18 cellular contexts compared by ENCODE assay signal in the genomic region with DNA sequence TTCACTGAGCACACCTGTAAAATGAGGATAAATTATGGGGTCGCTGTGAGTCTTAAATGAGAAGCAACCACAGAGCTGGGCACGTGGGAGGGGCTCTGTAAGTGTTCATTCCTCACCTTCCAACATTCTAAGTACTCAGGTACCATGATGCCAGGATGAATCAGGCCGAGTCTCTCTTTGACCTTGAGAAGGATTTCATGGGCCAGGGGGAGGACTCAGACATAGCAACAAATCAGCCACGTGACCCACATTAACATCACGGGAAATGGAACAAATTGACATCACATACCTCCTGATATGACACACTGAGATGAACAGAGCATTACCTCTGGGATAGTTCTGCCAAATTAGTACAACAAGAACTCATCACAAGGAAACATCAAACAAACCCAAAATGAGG. TPM values are rescaled to one million over a fixed set of nuclear protein-coding genes. Genes with fewer than 3 reads are reported as not detected.
DNase-seq lines count a peak whose midpoint lies in the region; ATAC-seq and TF ChIP-seq lines count a peak whose summit lies in the region.
"Had no signal": no experiment of that assay in that cellular context is flagged by ENCODE, and none has a peak within 500 bp of the region (broad histone marks: within the 10 kb centered on the region; RNA-seq: fewer than 3 reads in every experiment).

No MANE protein-coding gene starts in this region.

- H3K9ac ChIP-seq in MM.1S (ENCODE audit: low read length) (no peak overlapping the region), SK-N-SH (no peak overlapping the region)

- ATAC-seq in stimulated activated memory B cell treated with anti-CD40 and anti-IgM and Interleukin-4, amounts not matched to agents 10 μg/mL and 1 μg/mL and 100 μg/mL, for 72 hours: no peak
- ATAC-seq: heart left ventricle had no signal

- no peak overlapping the region for H3K4me3 Mint-ChIP-seq in activated naive CD4-positive, alpha-beta T cell treated with anti-CD3 and anti-CD28 coated beads, Interleukin-2, amount 50 U/mL, for 24 hours
- H3K4me3 Mint-ChIP-seq in stimulated activated memory B cell treated with anti-CD40 and anti-IgM and Interleukin-4, amounts not matched to agents 10 μg/mL and 1 μg/mL and 100 μg/mL, for 72 hours: no peak overlapping the region
- H3K4me3 Mint-ChIP-seq: CD8-positive, alpha-beta memory T cell; central memory CD8-positive, alpha-beta T cell; natural killer cell treated with Interleukin-12 subunit alpha and Interleukin-12 subunit beta and Interleukin-15 and Interleukin-18, amount 100 ng/mL, for 72 hours had no signal

- 64% methylated on average over 5 of the region's 5 CpGs for WGBS in SK-N-SH (ENCODE audit: low lambda C conversion rate)

- CTCF ChIA-PET in SK-N-SH (lab: Yijun Ruan, JAX): no interaction called here

- H3K9me3 ChIP-seq in MM.1S (replicated peaks; ENCODE audit: insufficient read depth, low read length): no peaks in the 10 kb centered on the region
- H3K9me3 ChIP-seq in SK-N-SH: no peaks in the 10 kb centered on the region
- H3K9me3 ChIP-seq: heart left ventricle had no signal

- H3K9me2 ChIP-seq in MM.1S (replicated peaks; ENCODE audit: insufficient read depth, low read length) (no peaks in the 10 kb centered on the region), SK-N-SH (no peaks in the 10 kb centered on the region)

- H3F3A ChIP-seq in MM.1S (ENCODE audit: insufficient read depth, low read length) (peaks cover 16% of the 10 kb centered on the region), SK-N-SH (replicated peaks; ENCODE audit: insufficient read depth) (peaks cover 3% of the 10 kb centered on the region)

- no peaks in the 10 kb centered on the region for H4K20me1 ChIP-seq in MM.1S (ENCODE audit: insufficient read depth, low read length)
- no peaks in the 10 kb centered on the region for H4K20me1 ChIP-seq in SK-N-SH (ENCODE audit: insufficient read depth)

- no peak overlapping the region for H3K4me2 ChIP-seq in MM.1S (ENCODE audit: low read depth, low read length)
- H3K4me2 ChIP-seq in SK-N-SH: no peak overlapping the region

- no peak overlapping the region for H3K27ac ChIP-seq in MM.1S (ENCODE audit: low read length)
- no peak overlapping the region for H3K27ac ChIP-seq in SK-N-SH (ENCODE audit: low read depth in 2 of 2, low read length in 1 of 2)
- H3K27ac ChIP-seq: heart left ventricle, skin epidermis had no signal

- H3K27me3 ChIP-seq in MM.1S (replicated peaks; ENCODE audit: insufficient read depth, low read length) (no peaks in the 10 kb centered on the region), SK-N-SH (ENCODE audit: insufficient read depth) (no peaks in the 10 kb centered on the region)
- H3K27me3 ChIP-seq: heart left ventricle had no signal

- peaks cover 61% of the 10 kb centered on the region for H3K4me1 Mint-ChIP-seq in activated naive CD4-positive, alpha-beta T cell treated with anti-CD3 and anti-CD28 coated beads, Interleukin-2, amount 50 U/mL, for 24 hours
- peaks cover 51% of the 10 kb centered on the region for H3K4me1 Mint-ChIP-seq in stimulated activated memory B cell treated with anti-CD40 and anti-IgM and Interleukin-4, amounts not matched to agents 10 μg/mL and 1 μg/mL and 100 μg/mL, for 72 hours

- no peak overlapping the region for H2AFZ ChIP-seq in MM.1S (ENCODE audit: low read length)
- H2AFZ ChIP-seq in SK-N-SH (ENCODE audit: low read depth): no peak overlapping the region

- no peaks in the 10 kb centered on the region for H3K9me3 Mint-ChIP-seq in activated naive CD4-positive, alpha-beta T cell treated with anti-CD3 and anti-CD28 coated beads, Interleukin-2, amount 50 U/mL, for 24 hours
- H3K9me3 Mint-ChIP-seq in stimulated activated memory B cell treated with anti-CD40 and anti-IgM and Interleukin-4, amounts not matched to agents 10 μg/mL and 1 μg/mL and 100 μg/mL, for 72 hours: no peaks in the 10 kb centered on the region
- H3K9me3 Mint-ChIP-seq: CD8-positive, alpha-beta memory T cell; central memory CD8-positive, alpha-beta T cell; natural killer cell treated with Interleukin-12 subunit alpha and Interleukin-12 subunit beta and Interleukin-15 and Interleukin-18, amount 100 ng/mL, for 72 hours had no signal

- peaks cover 2% of the 10 kb centered on the region for H3K36me3 Mint-ChIP-seq in activated naive CD4-positive, alpha-beta T cell treated with anti-CD3 and anti-CD28 coated beads, Interleukin-2, amount 50 U/mL, for 24 hours
- no peaks in the 10 kb centered on the region for H3K36me3 Mint-ChIP-seq in stimulated activated memory B cell treated with anti-CD40 and anti-IgM and Interleukin-4, amounts not matched to agents 10 μg/mL and 1 μg/mL and 100 μg/mL, for 72 hours
- H3K36me3 Mint-ChIP-seq: CD8-positive, alpha-beta memory T cell; natural killer cell treated with Interleukin-12 subunit alpha and Interleukin-12 subunit beta and Interleukin-15 and Interleukin-18, amount 100 ng/mL, for 72 hours had no signal

- H3K36me3 ChIP-seq in MM.1S (replicated peaks; ENCODE audit: insufficient read depth, low read length) (no peaks in the 10 kb centered on the region), SK-N-SH (replicated peaks in 1 of 2; ENCODE audit: control insufficient read depth in 1 of 2, insufficient read depth in 2 of 2, low read length in 1 of 2) (no peaks in the 10 kb centered on the region)
- H3K36me3 ChIP-seq: heart left ventricle had no signal

- no peaks in the 10 kb centered on the region for H3K27me3 Mint-ChIP-seq in activated naive CD4-positive, alpha-beta T cell treated with anti-CD3 and anti-CD28 coated beads, Interleukin-2, amount 50 U/mL, for 24 hours
- no peaks in the 10 kb centered on the region for H3K27me3 Mint-ChIP-seq in stimulated activated memory B cell treated with anti-CD40 and anti-IgM and Interleukin-4, amounts not matched to agents 10 μg/mL and 1 μg/mL and 100 μg/mL, for 72 hours
- H3K27me3 Mint-ChIP-seq: CD8-positive, alpha-beta memory T cell; central memory CD8-positive, alpha-beta T cell had no signal

- H3K4me1 ChIP-seq in MM.1S (ENCODE audit: low read length): peaks cover 31% of the 10 kb centered on the region
- peaks cover 3 to 9% of the 10 kb centered on the region in 2 experiments; a peak in 2 of 4 replicates for H3K4me1 ChIP-seq in SK-N-SH (ENCODE audit: control insufficient read depth in 1 of 2, insufficient read depth in 2 of 2, low read depth in 1 of 2, low read length in 1 of 2)

- H3K4me3 ChIP-seq in MM.1S (ENCODE audit: low read length) (no peak overlapping the region), SK-N-SH (ENCODE audit: low read depth in 2 of 2, low read length in 1 of 2) (no peak overlapping the region)
- H3K4me3 ChIP-seq: heart left ventricle, skin epidermis had no signal

- no peak for TF ChIP-seq EP300 in SK-N-SH (IDR thresholded peaks at IDR 0.05; ENCODE audit: borderline replicate concordance in 1 of 2, low read depth in 1 of 2, low read length in 1 of 2)

- H3K79me2 ChIP-seq in MM.1S (ENCODE audit: low read length) (no peaks in the 10 kb centered on the region), SK-N-SH (ENCODE audit: insufficient read depth) (no peaks in the 10 kb centered on the region)

- H3K27ac Mint-ChIP-seq in activated naive CD4-positive, alpha-beta T cell treated with anti-CD3 and anti-CD28 coated beads, Interleukin-2, amount 50 U/mL, for 24 hours: peak overlapping the region; percentile 81
- peak overlapping the region; percentile 57 for H3K27ac Mint-ChIP-seq in stimulated activated memory B cell treated with anti-CD40 and anti-IgM and Interleukin-4, amounts not matched to agents 10 μg/mL and 1 μg/mL and 100 μg/mL, for 72 hours
- H3K27ac Mint-ChIP-seq: progenitor cell of endocrine pancreas had no signal

- POLR2A ChIA-PET in SK-N-SH (lab: Yijun Ruan, JAX): no interaction called here

- TF ChIP-seq CTCF in MM.1S (IDR thresholded peaks at IDR 0.05; ENCODE audit: low read length) (no peak), SK-N-SH (IDR thresholded peaks at IDR 0.05) (no peak)

- peak; percentile 24 for DNase-seq in activated CD8-positive, alpha-beta memory T cell treated with anti-CD3 and anti-CD28 coated beads, Interleukin-2, amount 50 U/mL, for 4 hours
- DNase-seq in activated CD8-positive, alpha-beta memory T cell treated with anti-CD3 and anti-CD28 coated beads, Interleukin-2, amount 50 U/mL, for 48 hours: no peak
- DNase-seq in NCI-H69 (lab: John Stamatoyannopoulos, UW) (peak; percentile 41), MM.1S (no peak), SK-N-SH (no peak), middle frontal gyrus (ENCODE audit: extremely low spot score, low spot score) (no peak)
- DNase-seq: CD8-positive, alpha-beta memory T cell; H7; heart left ventricle; IMR-90; mammary epithelial cell; NCI-H2029 had no signal

- TF ChIP-seq RAD21 in SK-N-SH (IDR thresholded peaks at IDR 0.05; ENCODE audit: low read length): no peak

TF ChIP-seq in SK-N-SH, 30 proteins besides CTCF, POLR2A, EP300 and RAD21:
- TF ChIP-seq, protein P1, sequence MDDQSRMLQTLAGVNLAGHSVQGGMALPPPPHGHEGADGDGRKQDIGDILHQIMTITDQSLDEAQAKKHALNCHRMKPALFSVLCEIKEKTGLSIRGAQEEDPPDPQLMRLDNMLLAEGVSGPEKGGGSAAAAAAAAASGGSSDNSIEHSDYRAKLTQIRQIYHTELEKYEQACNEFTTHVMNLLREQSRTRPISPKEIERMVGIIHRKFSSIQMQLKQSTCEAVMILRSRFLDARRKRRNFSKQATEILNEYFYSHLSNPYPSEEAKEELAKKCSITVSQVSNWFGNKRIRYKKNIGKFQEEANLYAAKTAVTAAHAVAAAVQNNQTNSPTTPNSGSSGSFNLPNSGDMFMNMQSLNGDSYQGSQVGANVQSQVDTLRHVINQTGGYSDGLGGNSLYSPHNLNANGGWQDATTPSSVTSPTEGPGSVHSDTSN (IDR thresholded peaks at IDR 0.05): no peak
- no peak for TF ChIP-seq MXI1 (IDR thresholded peaks at IDR 0.05; ENCODE audit: low read depth, low read length)
- no peak for TF ChIP-seq NFIC (IDR thresholded peaks at IDR 0.05; ENCODE audit: borderline replicate concordance)
- no peak for TF ChIP-seq SMC3 (IDR thresholded peaks at IDR 0.05; ENCODE audit: low read depth, low read length)
- TF ChIP-seq RXRA (IDR thresholded peaks at IDR 0.05; ENCODE audit: borderline replicate concordance, low read depth): no peak
- TF ChIP-seq TAF1 (IDR thresholded peaks at IDR 0.05; ENCODE audit: borderline replicate concordance, low read depth, low read length): no peak
- TF ChIP-seq, protein P2, sequence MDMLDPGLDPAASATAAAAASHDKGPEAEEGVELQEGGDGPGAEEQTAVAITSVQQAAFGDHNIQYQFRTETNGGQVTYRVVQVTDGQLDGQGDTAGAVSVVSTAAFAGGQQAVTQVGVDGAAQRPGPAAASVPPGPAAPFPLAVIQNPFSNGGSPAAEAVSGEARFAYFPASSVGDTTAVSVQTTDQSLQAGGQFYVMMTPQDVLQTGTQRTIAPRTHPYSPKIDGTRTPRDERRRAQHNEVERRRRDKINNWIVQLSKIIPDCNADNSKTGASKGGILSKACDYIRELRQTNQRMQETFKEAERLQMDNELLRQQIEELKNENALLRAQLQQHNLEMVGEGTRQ (IDR thresholded peaks at IDR 0.05; ENCODE audit: borderline replicate concordance, low read depth, low read length): no peak
TF ChIP-seq in SK-N-SH: peak in this region for 0.

RNA-seq across cellular contexts. Expression of gene USP3, which starts 35.2 kb away (rescaled TPM):
- polyA plus RNA-seq in SK-N-SH (2012; rRNA removed): 9.3 and 10.8 TPM in 2 replicates
- polyA plus RNA-seq in SK-N-SH (2012; cell fraction: cytosol; rRNA removed): 9.3 and 9.6 TPM in 2 replicates
- 45.6 and 46.7 TPM in 2 replicates for polyA plus RNA-seq in SK-N-SH (2012; cell fraction: nucleus; rRNA removed)

Comparison
In these comparisons a context has a peak if more than half of its experiments do, and no peak if none do; other contexts are left out.
1. DNase-seq: peak in activated CD8-positive, alpha-beta memory T cell treated with anti-CD3 and anti-CD28 coated beads, Interleukin-2, amount 50 U/mL, for 4 hours (single experiment) and NCI-H69 (single experiment); none in activated CD8-positive, alpha-beta memory T cell treated with anti-CD3 and anti-CD28 coated beads, Interleukin-2, amount 50 U/mL, for 48 hours (single experiment), MM.1S (single experiment), SK-N-SH (single experiment) and middle frontal gyrus (single experiment).